28 cellular contexts compared by ENCODE assay signal in genomic region chr1:241215683-241216082, GRCh38.
"Had no signal": no experiment of that assay in that cellular context is flagged by ENCODE, and none has a peak within 500 bp of the region (broad histone marks: within the 10 kb centered on the region; RNA-seq: fewer than 3 reads in every experiment).

No MANE protein-coding gene starts in this region.

- H3K27me3 ChIP-seq: neural progenitor cell, neutrophil, ovary, right atrium auricular region, right lobe of liver, suprapubic skin, tibial artery, uterus had no signal

- H3K36me3 ChIP-seq: left ventricle myocardium inferior, neural progenitor cell, neutrophil, ovary, right atrium auricular region, right lobe of liver, suprapubic skin, thoracic aorta, tibial artery, uterus had no signal

- H3K9me3 ChIP-seq: neutrophil, ovary, right lobe of liver, uterus had no signal

- H3K27ac ChIP-seq: left ventricle myocardium inferior, neural progenitor cell, neutrophil, ovary, right atrium auricular region, right lobe of liver, skin epidermis, suprapubic skin, thoracic aorta, tibial artery, uterus had no signal

- H3K36me3 Mint-ChIP-seq: mesothelial cell of epicardium; natural killer cell; neural progenitor cell; stimulated activated naive B cell treated with anti-CD40 and anti-IgM and Interleukin-4, amounts not matched to agents 10 μg/mL and 1 μg/mL and 100 μg/mL, for 72 hours had no signal

- H3K4me3 Mint-ChIP-seq: mesothelial cell of epicardium; naive B cell; natural killer cell; nephron progenitor cell; neural progenitor cell; stimulated activated naive B cell treated with anti-CD40 and anti-IgM and Interleukin-4, amounts not matched to agents 10 μg/mL and 1 μg/mL and 100 μg/mL, for 72 hours had no signal

- H3K4me1 Mint-ChIP-seq: natural killer cell; nephron progenitor cell; neural progenitor cell; stimulated activated naive B cell treated with anti-CD40 and anti-IgM and Interleukin-4, amounts not matched to agents 10 μg/mL and 1 μg/mL and 100 μg/mL, for 72 hours had no signal

- DNase-seq: kidney; left colon; left ventricle myocardium inferior; mesendoderm; naive B cell; natural killer cell; nephron progenitor cell; occipital lobe; ovary; right lobe of liver; stimulated activated CD4-positive, alpha-beta T cell treated with anti-CD3 and anti-CD28 coated beads, Interleukin-12 subunit alpha, Interleukin-12 subunit beta, amount 100 ng/mL, for 4 hours; stimulated activated CD4-positive, alpha-beta T cell treated with anti-CD3 and anti-CD28 coated beads, Interleukin-15, amount 100 ng/mL, for 24 hours; stimulated activated CD4-positive, alpha-beta T cell treated with anti-CD3 and anti-CD28 coated beads, Interleukin-2, amount 100 ng/mL, for 24 hours; stimulated activated CD4-positive, alpha-beta T cell treated with anti-CD3 and anti-CD28 coated beads, Interleukin-4, amount 100 ng/mL, for 1 hour; stimulated activated naive B cell treated with anti-CD40 and anti-IgM and Interleukin-4, amounts not matched to agents 10 μg/mL and 1 μg/mL and 100 μg/mL, for 72 hours; stimulated activated naive CD8-positive, alpha-beta T cell treated with anti-CD3 and anti-CD28 coated beads, Interleukin-15, Interleukin-2, amounts not matched to agents 100 U/mL and 50 U/mL, for 24 hours; tibial artery; trophoblast cell; uterus had no signal

- H3K27me3 Mint-ChIP-seq: naive B cell; progenitor cell of endocrine pancreas; stimulated activated naive B cell treated with anti-CD40 and anti-IgM and Interleukin-4, amounts not matched to agents 10 μg/mL and 1 μg/mL and 100 μg/mL, for 72 hours had no signal

- H3K27ac Mint-ChIP-seq: mesothelial cell of epicardium; naive B cell; natural killer cell; nephron progenitor cell; neural progenitor cell; progenitor cell of endocrine pancreas; stimulated activated naive B cell treated with anti-CD40 and anti-IgM and Interleukin-4, amounts not matched to agents 10 μg/mL and 1 μg/mL and 100 μg/mL, for 72 hours had no signal

- ATAC-seq: natural killer cell; right lobe of liver; stimulated activated naive B cell treated with anti-CD40 and anti-IgM and Interleukin-4, amounts not matched to agents 10 μg/mL and 1 μg/mL and 100 μg/mL, for 72 hours; stimulated activated naive CD8-positive, alpha-beta T cell treated with anti-CD3 and anti-CD28 coated beads, Interleukin-15, Interleukin-2, amounts not matched to agents 100 U/mL and 50 U/mL, for 24 hours had no signal

- H3K4me3 ChIP-seq: left ventricle myocardium inferior, lung, neural progenitor cell, ovary, right atrium auricular region, right lobe of liver, skin epidermis, suprapubic skin, thoracic aorta, tibial artery, uterus had no signal

- H3K4me1 ChIP-seq: left ventricle myocardium inferior, neural progenitor cell, right atrium auricular region, right lobe of liver, suprapubic skin, tibial artery, uterus had no signal

- H3K9me3 Mint-ChIP-seq: nephron progenitor cell, neural progenitor cell had no signal
